25 cellular contexts compared by ENCODE assay signal in genomic region chr2:195016821-195017220, GRCh38.
"Had no signal": no experiment of that assay in that cellular context is flagged by ENCODE, and none has a peak within 500 bp of the region (broad histone marks: within the 10 kb centered on the region; RNA-seq: fewer than 3 reads in every experiment).

No MANE protein-coding gene starts in this region.

- H3K4me3 Mint-ChIP-seq: activated CD4-positive, alpha-beta T cell treated with anti-CD3 and anti-CD28 coated beads, Interleukin-2, amount 10 ng/mL, durations not matched to agents 7 days and 5 days; activated CD8-positive, alpha-beta memory T cell treated with anti-CD3 and anti-CD28 coated beads, Interleukin-2, amount 10 ng/mL, durations not matched to agents 7 days and 5 days; activated CD8-positive, alpha-beta T cell treated with anti-CD3 and anti-CD28 coated beads for 36 hours; activated naive CD4-positive, alpha-beta T cell treated with anti-CD3 and anti-CD28 coated beads, Interleukin-2, amount 50 U/mL, for 24 hours; activated T-helper 1 cell treated with anti-CD3 and anti-CD28 coated beads, Interleukin-12 subunit alpha, Interleukin-12 subunit beta, Interleukin-2, Interleukin-4 antibody, amounts not matched to agents 30 ng/mL and 10 ng/mL and 1 ng/mL, durations not matched to agents 14 hours and 24 hours and 36 hours; memory B cell; natural killer cell treated with Interleukin-12 subunit alpha and Interleukin-12 subunit beta and Interleukin-15 and Interleukin-18, amount 100 ng/mL, for 72 hours; T-helper 1 cell treated with Interleukin-12 subunit alpha and Interleukin-12 subunit beta and Interleukin-4 antibody, amounts not matched to agents 30 μg/mL and 1 μg/mL, for 36 hours had no signal

- H3K4me3 ChIP-seq: pancreas, psoas muscle, right atrium auricular region, spleen, thyroid gland had no signal

- H3K4me1 Mint-ChIP-seq: activated CD4-positive, alpha-beta T cell treated with anti-CD3 and anti-CD28 coated beads, Interleukin-2, amount 10 ng/mL, durations not matched to agents 7 days and 5 days; activated CD8-positive, alpha-beta memory T cell treated with anti-CD3 and anti-CD28 coated beads, Interleukin-2, amount 10 ng/mL, durations not matched to agents 7 days and 5 days had no signal

- H3K36me3 Mint-ChIP-seq: activated CD8-positive, alpha-beta memory T cell treated with anti-CD3 and anti-CD28 coated beads, Interleukin-2, amount 10 ng/mL, durations not matched to agents 7 days and 5 days; activated naive CD4-positive, alpha-beta T cell treated with anti-CD3 and anti-CD28 coated beads, Interleukin-2, amount 50 U/mL, for 24 hours; memory B cell; natural killer cell treated with Interleukin-12 subunit alpha and Interleukin-12 subunit beta and Interleukin-15 and Interleukin-18, amount 100 ng/mL, for 72 hours had no signal

- H3K27ac ChIP-seq: pancreas, psoas muscle, right atrium auricular region, spleen, thyroid gland had no signal

- H3K27ac Mint-ChIP-seq: activated CD4-positive, alpha-beta T cell treated with anti-CD3 and anti-CD28 coated beads, Interleukin-2, amount 10 ng/mL, durations not matched to agents 7 days and 5 days; activated CD8-positive, alpha-beta memory T cell treated with anti-CD3 and anti-CD28 coated beads, Interleukin-2, amount 10 ng/mL, durations not matched to agents 7 days and 5 days; activated CD8-positive, alpha-beta T cell treated with anti-CD3 and anti-CD28 coated beads for 36 hours; activated naive CD4-positive, alpha-beta T cell treated with anti-CD3 and anti-CD28 coated beads, Interleukin-2, amount 50 U/mL, for 24 hours; activated T-helper 1 cell treated with anti-CD3 and anti-CD28 coated beads, Interleukin-12 subunit alpha, Interleukin-12 subunit beta, Interleukin-2, Interleukin-4 antibody, amounts not matched to agents 30 ng/mL and 10 ng/mL and 1 ng/mL, durations not matched to agents 14 hours and 24 hours and 36 hours; memory B cell; natural killer cell treated with Interleukin-12 subunit alpha and Interleukin-12 subunit beta and Interleukin-15 and Interleukin-18, amount 100 ng/mL, for 72 hours; T-helper 1 cell treated with Interleukin-12 subunit alpha and Interleukin-12 subunit beta and Interleukin-4 antibody, amounts not matched to agents 30 μg/mL and 1 μg/mL, for 36 hours had no signal

- H3K9me3 Mint-ChIP-seq: activated CD4-positive, alpha-beta T cell treated with anti-CD3 and anti-CD28 coated beads, Interleukin-2, amount 10 ng/mL, durations not matched to agents 7 days and 5 days; activated CD8-positive, alpha-beta T cell treated with anti-CD3 and anti-CD28 coated beads for 36 hours; activated naive CD4-positive, alpha-beta T cell treated with anti-CD3 and anti-CD28 coated beads, Interleukin-2, amount 50 U/mL, for 24 hours; activated T-helper 1 cell treated with anti-CD3 and anti-CD28 coated beads, Interleukin-12 subunit alpha, Interleukin-12 subunit beta, Interleukin-2, Interleukin-4 antibody, amounts not matched to agents 30 ng/mL and 10 ng/mL and 1 ng/mL, durations not matched to agents 14 hours and 24 hours and 36 hours; memory B cell; natural killer cell treated with Interleukin-12 subunit alpha and Interleukin-12 subunit beta and Interleukin-15 and Interleukin-18, amount 100 ng/mL, for 72 hours; T-helper 1 cell treated with Interleukin-12 subunit alpha and Interleukin-12 subunit beta and Interleukin-4 antibody, amounts not matched to agents 30 μg/mL and 1 μg/mL, for 36 hours had no signal

- H3K4me1 ChIP-seq: pancreas, psoas muscle, right atrium auricular region, spleen, thyroid gland had no signal

- H3K9me3 ChIP-seq: pancreas, psoas muscle, right atrium auricular region, spleen, thyroid gland had no signal

- H3K27me3 Mint-ChIP-seq: activated CD8-positive, alpha-beta memory T cell treated with anti-CD3 and anti-CD28 coated beads, Interleukin-2, amount 10 ng/mL, durations not matched to agents 7 days and 5 days; memory B cell; natural killer cell treated with Interleukin-12 subunit alpha and Interleukin-12 subunit beta and Interleukin-15 and Interleukin-18, amount 100 ng/mL, for 72 hours had no signal

- H3K27me3 ChIP-seq: pancreas, right atrium auricular region, spleen, thyroid gland had no signal

- ATAC-seq: activated CD8-positive, alpha-beta memory T cell treated with anti-CD3 and anti-CD28 coated beads, Interleukin-2, amount 10 ng/mL, durations not matched to agents 7 days and 5 days; activated CD8-positive, alpha-beta T cell treated with anti-CD3 and anti-CD28 coated beads for 36 hours; left cardiac atrium; natural killer cell treated with Interleukin-12 subunit alpha and Interleukin-12 subunit beta and Interleukin-15 and Interleukin-18, amount 100 ng/mL, for 72 hours; pancreas; psoas muscle; stimulated activated naive CD8-positive, alpha-beta T cell treated with anti-CD3 and anti-CD28 coated beads, Interleukin-15, Interleukin-2, amounts not matched to agents 100 U/mL and 50 U/mL, for 24 hours had no signal

- DNase-seq: activated CD4-positive, alpha-beta T cell treated with anti-CD3 and anti-CD28 coated beads, Interleukin-2, amount 10 ng/mL, durations not matched to agents 7 days and 5 days; activated CD4-positive, CD25-positive, alpha-beta regulatory T cell treated with anti-CD3 and anti-CD28 coated beads, Interleukin-2, amount 50 U/mL, for 72 hours; activated CD8-positive, alpha-beta memory T cell treated with anti-CD3 and anti-CD28 coated beads, Interleukin-2, amount 10 ng/mL, durations not matched to agents 7 days and 5 days; activated CD8-positive, alpha-beta T cell treated with anti-CD3 and anti-CD28 coated beads for 36 hours; activated gamma-delta T cell; anterior cingulate cortex; central memory CD4-positive, alpha-beta T cell; dermis blood vessel endothelial cell; effector CD8-positive, alpha-beta T cell; erythroblast; hippocampal formation; left cardiac atrium; pancreas; psoas muscle; spleen; stimulated activated CD4-positive, alpha-beta T cell treated with anti-CD3 and anti-CD28 coated beads, Interleukin-4, amount 100 ng/mL, for 1 hour; stimulated activated naive CD8-positive, alpha-beta T cell treated with anti-CD3 and anti-CD28 coated beads, Interleukin-15, Interleukin-2, amounts not matched to agents 100 U/mL and 50 U/mL, for 24 hours; T1000; thyroid gland had no signal

- H3K36me3 ChIP-seq: pancreas, right atrium auricular region, spleen, thyroid gland had no signal
